Comparison of ENCODE assay signal across 8 cellular contexts in genomic region chr16:15154650-15155562, GRCh38.
DNase-seq lines count a peak whose midpoint lies in the region; ATAC-seq, FAIRE-seq and TF ChIP-seq lines count a peak whose summit lies in the region.
"Not testable (repeated sequence)": the region's sequence is repeated elsewhere in the genome, so short reads cannot be mapped to it uniquely, and the experiment has no call there.

No MANE protein-coding gene starts in this region.

- peak; percentile 64 for ATAC-seq in HG03565 (IDR thresholded peaks at IDR 0.05; ENCODE audit: unreplicated experiment)
- ATAC-seq in activated CD4-positive, CD25-positive, alpha-beta regulatory T cell treated with anti-CD3 and anti-CD28 coated beads, Interleukin-2, amount 50 U/mL, for 24 hours, result peak; percentile 95 to 97

- WGBS in prostate gland, result under 1% methylated on average over 39 of the region's 80 CpGs
- under 1% methylated on average over 80 of the region's 80 CpGs for WGBS in thymus

- H3K27ac ChIP-seq in brain microvascular endothelial cell; prostate gland; thymus (ENCODE audit: low read depth): not testable (repeated sequence)

- H3K9me3 ChIP-seq in prostate gland; thymus (ENCODE audit: control insufficient read depth): not testable (repeated sequence)

- not testable (repeated sequence) for TF ChIP-seq CTCF in brain microvascular endothelial cell (IDR thresholded peaks at IDR 0.05; ENCODE audit: low read depth, low read length, missing control alignments); prostate gland (IDR thresholded peaks at IDR 0.05)

- DNase-seq in NCI-H526 (lab: John Stamatoyannopoulos, UW), result peak; percentile 65 to 93
- DNase-seq in brain microvascular endothelial cell, result peak; percentile 86
- peak; percentile 63 to 72 for DNase-seq in hippocampal formation (lab: John Stamatoyannopoulos, UW)
- peak; percentile 91 for DNase-seq in prostate gland (ENCODE audit: low spot score)

- H3K4me3 ChIP-seq in brain microvascular endothelial cell (ENCODE audit: low read depth, low read length), result peak overlapping the region; percentile 43
- peak overlapping the region; percentile 30 to 37 for H3K4me3 ChIP-seq in prostate gland
- H3K4me3 ChIP-seq in thymus (ENCODE audit: low read length), result peak overlapping the region; percentile 47

- not testable (repeated sequence) for H3K36me3 ChIP-seq in brain microvascular endothelial cell (replicated peaks); prostate gland; thymus (ENCODE audit: control insufficient read depth, insufficient read depth)

- peak; percentile 42 for FAIRE-seq in G401.6 (lab: Jason Lieb, UNC)

- not testable (repeated sequence) for H3K27me3 ChIP-seq in brain microvascular endothelial cell (replicated peaks); prostate gland (replicated peaks; ENCODE audit: insufficient read depth); thymus (ENCODE audit: control insufficient read depth, insufficient read depth)

- not testable (repeated sequence) for H3K4me1 ChIP-seq in prostate gland (replicated peaks); thymus (ENCODE audit: control insufficient read depth, insufficient read depth, low read length)

- in situ Hi-C loops in brain microvascular endothelial cell (cut with HindIII; ENCODE audit: low pct_ligation_motif_present, low sequenced_read_pairs), result not testable (repeated sequence)

- peak; percentile 26 for TF ChIP-seq POLR2A in prostate gland (IDR thresholded peaks at IDR 0.05)

- intact Hi-C loops in prostate gland (cut with DNase I), result not testable (repeated sequence)
